Comparison of ENCODE assay signal across 8 cellular contexts in the genomic region with DNA sequence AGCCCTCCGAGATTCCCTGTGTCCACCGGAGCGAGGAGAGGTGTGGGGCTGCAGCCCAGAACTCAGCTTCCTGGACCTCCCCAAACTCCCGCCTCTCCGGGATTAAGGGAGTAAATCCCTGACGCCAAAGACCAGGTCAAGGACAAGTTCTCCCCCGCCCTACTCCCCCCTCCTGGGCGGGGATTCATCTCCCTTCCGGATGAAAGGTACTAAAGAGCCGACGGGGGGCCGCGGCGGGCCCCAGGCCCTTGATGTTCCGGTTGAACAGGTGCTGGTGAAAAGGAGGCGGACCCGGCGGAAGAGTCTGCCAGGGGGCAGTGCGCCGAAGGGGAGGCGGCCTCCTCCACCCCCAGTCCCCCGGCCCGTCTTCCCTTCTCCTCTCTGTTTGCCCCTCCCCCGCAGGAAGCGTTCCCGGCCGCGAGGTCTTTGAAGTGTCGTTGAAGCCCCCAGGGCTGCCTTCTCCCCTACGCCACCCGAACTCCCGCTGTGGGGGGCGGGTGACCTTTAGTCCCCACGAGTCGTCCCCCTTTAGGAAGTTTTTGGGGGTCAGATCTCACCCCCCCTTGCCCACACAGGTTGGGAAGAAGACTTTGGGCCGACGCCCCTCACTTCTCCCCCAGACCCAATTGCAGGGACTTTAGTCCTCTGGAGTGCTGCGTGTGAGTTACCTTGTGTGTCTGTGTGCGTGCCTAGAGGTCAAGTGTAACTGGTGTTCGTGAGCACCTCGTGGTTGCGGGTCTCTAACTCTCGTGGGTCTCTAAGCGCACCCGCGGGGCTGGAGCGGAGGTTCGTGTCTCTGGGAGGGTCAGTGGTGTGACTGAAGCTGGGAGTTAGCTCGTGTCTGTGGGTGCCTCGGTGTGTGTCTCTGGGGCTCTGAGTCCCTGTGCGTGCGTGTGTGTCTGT. TPM values are rescaled to one million over a fixed set of nuclear protein-coding genes. Genes with fewer than 3 reads are reported as not detected.
DNase-seq lines count a peak whose midpoint lies in the region; TF ChIP-seq lines count a peak whose summit lies in the region.

No MANE protein-coding gene starts in this region.

- peak; percentile 2 for TF ChIP-seq EP300 in transverse colon (IDR thresholded peaks at IDR 0.05; ENCODE audit: low read depth)

- H3K4me3 ChIP-seq in transverse colon: peak overlapping the region; percentile 56 to 95 (median 92)

- TF ChIP-seq CTCF in osteocyte (IDR thresholded peaks at IDR 0.05): no peak
- no peak for TF ChIP-seq CTCF in transverse colon (IDR thresholded peaks at IDR 0.05)

- TF ChIP-seq POLR2A in transverse colon (IDR thresholded peaks at IDR 0.05): peak; percentile 54

- H3K4me1 ChIP-seq in transverse colon: peaks cover 14 to 42% (median 30%) of the 10 kb centered on the region in 4 donors

- peak overlapping the region; percentile 87 for H3K4me3 Mint-ChIP-seq in osteocyte (ENCODE audit: unreplicated experiment)

- DNase-seq in ELF-1 (ENCODE audit: low read depth, low spot score) (peak; percentile 98), RPMI7951 (ENCODE audit: low read depth) (peak; percentile 64), globus pallidus (ENCODE audit: low spot score) (peak; percentile 28), osteocyte (ENCODE audit: extremely low spot score, unreplicated experiment) (no peak), transverse colon (peak; percentile 93), middle frontal gyrus (ENCODE audit: extremely low spot score, low spot score) (no peak)
- DNase-seq in activated gamma-delta T cell treated with anti-CD3 and anti-CD28 coated beads, Interleukin-2, amount 50 U/mL, for 16 hours (ENCODE audit: low read depth): peak; percentile 63

- H3K9me3 Mint-ChIP-seq in osteocyte (ENCODE audit: unreplicated experiment): no peaks in the 10 kb centered on the region

- H3K36me3 Mint-ChIP-seq in osteocyte (ENCODE audit: unreplicated experiment): peaks cover 5% of the 10 kb centered on the region

- H3K27me3 Mint-ChIP-seq in osteocyte (ENCODE audit: unreplicated experiment): no peaks in the 10 kb centered on the region

- intact Hi-C loops in transverse colon (cut with DNase I; ENCODE audit: low total_unique reads): loop anchor here (2.0 kb wide), 1 partner anchor 27 kb away; a partner anchor contains a TSS

- peaks cover 57% of the 10 kb centered on the region for H3K4me1 Mint-ChIP-seq in osteocyte (ENCODE audit: unreplicated experiment)

- H3K27me3 ChIP-seq in transverse colon: no peaks in the 10 kb centered on the region

- in situ Hi-C loops in transverse colon (cut with MboI; ENCODE audit: low pct_ligation_motif_present in 1 of 4, low pct_unique_long_range_greater_than_20kb in 1 of 4, low sequenced_read_pairs in 3 of 4): no loop called here

- H3K27ac ChIP-seq in KOPT-K1 (ENCODE audit: low read depth, low read length, poor library complexity, severe bottlenecking) (peak overlapping the region; percentile 97), transverse colon (peak overlapping the region; percentile 99)

- peak overlapping the region; percentile 95 for H3K27ac Mint-ChIP-seq in osteocyte (ENCODE audit: unreplicated experiment)

- WGBS in transverse colon (ENCODE audit: low coverage in 1 of 2), 2 donors: 0% methylated on average over 1 to 47 of the region's 52 CpGs

- H3K36me3 ChIP-seq in KOPT-K1 (ENCODE audit: insufficient read depth, low read length): peaks cover 19% of the 10 kb centered on the region
- no peaks in the 10 kb centered on the region for H3K36me3 ChIP-seq in transverse colon

- no peaks in the 10 kb centered on the region for H3K9me3 ChIP-seq in KOPT-K1 (ENCODE audit: insufficient read depth, low read length, poor library complexity, severe bottlenecking)
- no peaks in the 10 kb centered on the region for H3K9me3 ChIP-seq in transverse colon

RNA-seq across cellular contexts. Expression of a gene that starts 1.1 kb away (rescaled TPM):
- 9.3 and 13.9 TPM in 2 replicates for total RNA-seq in RPMI7951 (2014; rRNA removed; shearing (Covaris generic))
- 96.1 and 107 TPM in 2 replicates for total RNA-seq in osteocyte
- 100 to 1,000 TPM in 2 of 4 donors, 10 to 100 TPM in 2; 68.7 to 272 (median 100) TPM for total RNA-seq in transverse colon

RNA-seq across cellular contexts. Expression of a gene that starts 26.1 kb away (rescaled TPM):
- 6.0 and 6.9 TPM in 2 replicates for total RNA-seq in RPMI7951 (2014; rRNA removed; shearing (Covaris generic))
- total RNA-seq in osteocyte (15.0 and 16.7 TPM in 2 replicates), transverse colon (10 to 100 TPM; 11.2 to 35.0 (median 20.5) TPM)

RNA-seq across cellular contexts. Expression of a gene that starts 29.2 kb away (rescaled TPM):
- total RNA-seq in RPMI7951 (2014; rRNA removed; shearing (Covaris generic)): 1.7 and 1.8 TPM in 2 replicates
- total RNA-seq in osteocyte (1.0 TPM in 2 replicates), transverse colon (1 to 10 TPM in 1 of 4 donors, under 1 TPM in 3; 0.14 to 3.8 (median 0.61) TPM)

RNA-seq across cellular contexts. Expression of a gene that starts 44.1 kb away (rescaled TPM):
- total RNA-seq in RPMI7951 (2014; rRNA removed; shearing (Covaris generic)): 3.8 and 7.6 TPM in 2 replicates
- total RNA-seq in osteocyte (66.1 and 66.9 TPM in 2 replicates), transverse colon (10 to 100 TPM in 3 of 4 donors, 1 to 10 TPM in 1; 9.1 to 41.9 (median 12.2) TPM)

RNA-seq across cellular contexts. Expression of a gene that starts 48.5 kb away (rescaled TPM):
- 468 and 479 TPM in 2 replicates for total RNA-seq in RPMI7951 (2014; rRNA removed; shearing (Covaris generic))
- total RNA-seq in osteocyte (144 TPM in 2 replicates), transverse colon (100 to 1,000 TPM; 137 to 169 (median 159) TPM)

Comparison
In these comparisons a context has a peak if more than half of its experiments do, and no peak if none do; other contexts are left out.
1. DNase-seq: peak in ELF-1 (single experiment), RPMI7951 (single experiment), activated gamma-delta T cell treated with anti-CD3 and anti-CD28 coated beads, Interleukin-2, amount 50 U/mL, for 16 hours (single experiment), globus pallidus (single experiment) and transverse colon (single experiment); none in osteocyte (single experiment) and middle frontal gyrus (single experiment).